ENCODE assay signal across 15 cellular contexts in the genomic region with DNA sequence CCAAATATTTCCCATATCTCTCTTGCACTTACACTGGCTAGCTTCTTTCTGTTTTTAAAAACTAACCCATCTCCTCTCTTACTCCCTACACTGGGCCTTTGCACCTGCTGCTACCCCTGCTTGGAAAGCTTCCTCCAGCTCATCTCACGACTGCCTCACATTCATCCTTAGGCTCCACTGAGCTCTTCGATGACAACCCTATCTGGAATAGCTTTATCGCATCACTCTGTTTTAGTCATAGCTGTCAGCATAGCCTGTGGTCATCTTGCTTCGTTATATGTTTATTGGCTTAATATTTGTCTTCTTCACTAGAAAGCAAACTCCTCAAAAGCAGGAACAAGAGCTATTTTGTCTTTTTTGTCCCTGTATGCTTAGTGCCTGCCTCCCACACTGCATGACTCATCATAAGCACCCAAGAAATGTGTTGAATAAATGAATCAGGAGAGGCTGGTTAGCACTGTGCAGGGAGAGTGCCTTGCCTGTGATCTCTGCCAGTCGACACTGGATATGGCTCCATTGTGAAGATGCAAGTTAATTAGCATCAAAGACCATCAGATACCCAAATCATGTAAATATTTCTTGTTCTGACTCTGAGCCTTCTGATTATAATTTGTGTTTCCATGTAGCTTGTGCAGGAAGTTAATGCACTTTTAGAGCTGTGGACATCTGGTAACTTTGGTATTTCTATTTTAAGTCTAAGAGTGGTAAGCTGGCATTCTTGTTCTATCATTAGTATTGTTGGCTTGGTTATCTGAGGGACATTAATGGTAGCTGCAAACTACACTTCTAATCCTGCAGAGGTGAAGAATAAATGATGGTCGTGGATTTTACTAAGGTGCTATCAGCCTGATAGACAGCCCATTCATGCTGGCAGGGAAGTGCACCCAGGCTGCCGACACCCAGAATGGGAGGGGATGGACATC. TPM values are rescaled to one million over a fixed set of nuclear protein-coding genes. Genes with fewer than 3 reads are reported as not detected.
DNase-seq lines count a peak whose midpoint lies in the region; ATAC-seq and TF ChIP-seq lines count a peak whose summit lies in the region.
"Had no signal": no experiment of that assay in that cellular context is flagged by ENCODE, and none has a peak within 500 bp of the region (broad histone marks: within the 10 kb centered on the region; RNA-seq: fewer than 3 reads in every experiment).

No MANE protein-coding gene starts in this region.

- H3K9ac ChIP-seq in PC-3 (ENCODE audit: low read length) (no peak overlapping the region), mesendoderm (ENCODE audit: low read length) (no peak overlapping the region)

- no peak overlapping the region for H2AK5ac ChIP-seq in mesendoderm (ENCODE audit: low read length)

- no peak overlapping the region for H2BK5ac ChIP-seq in mesendoderm (ENCODE audit: low read length)

- H2BK120ac ChIP-seq in mesendoderm (ENCODE audit: low read depth, low read length) = no peak overlapping the region

- H3K36me3 ChIP-seq in PC-3 (ENCODE audit: low read depth, low read length) (no peaks in the 10 kb centered on the region), mesendoderm (ENCODE audit: control insufficient read depth, insufficient read depth, low read length) (no peaks in the 10 kb centered on the region)
- H3K36me3 ChIP-seq: gastroesophageal sphincter had no signal

- H4K5ac ChIP-seq in mesendoderm (ENCODE audit: low read length) = no peak overlapping the region

- no peak overlapping the region for H2BK15ac ChIP-seq in mesendoderm (replicated peaks; ENCODE audit: low read depth)

- H3F3A ChIP-seq in PC-3 (ENCODE audit: low read length, unreplicated experiment) = no peaks in the 10 kb centered on the region

- CTCF ChIA-PET in PC-3 (lab: Charles Lee) = interaction anchor here (0.5 kb wide), 1 partner anchor 52 kb away, joined by 4 read pairs; no protein-coding TSS in a partner anchor

- no TSS peak for BruUV-seq in PC-3 (replicated peaks; lab: Mats Ljungman, UMichigan)

- H3K4me1 ChIP-seq in PC-3 (ENCODE audit: insufficient read depth, low read length) (peaks cover 7% of the 10 kb centered on the region), mesendoderm (ENCODE audit: control insufficient read depth, low read depth, low read length) (no peaks in the 10 kb centered on the region)
- H3K4me1 ChIP-seq: gastroesophageal sphincter had no signal

- no peaks in the 10 kb centered on the region for H3K9me3 ChIP-seq in PC-3 (ENCODE audit: low read length)
- H3K9me3 ChIP-seq: gastroesophageal sphincter had no signal

- H3K56ac ChIP-seq in mesendoderm (ENCODE audit: low read length) = no peak overlapping the region

- no peaks in the 10 kb centered on the region for H3K79me2 ChIP-seq in PC-3 (ENCODE audit: low read length)
- H3K79me2 ChIP-seq in mesendoderm (ENCODE audit: control insufficient read depth, insufficient read depth, low read length) = no peaks in the 10 kb centered on the region

- POLR2A ChIA-PET in PC-3 (lab: Charles Lee; ENCODE audit: unreplicated experiment) = interaction anchor here (0.6 kb wide), 1 partner anchor 1464 kb away, joined by 5 read pairs; no protein-coding TSS in a partner anchor

- H4K8ac ChIP-seq in mesendoderm (ENCODE audit: low read depth, low read length) = no peak overlapping the region

- H3K4me2 ChIP-seq in PC-3 (ENCODE audit: low read length) (0 out of 2 replicates have a peak overlapping the region, but pooled peaks have one; percentile 8), mesendoderm (ENCODE audit: low read length) (no peak overlapping the region)

- peak; percentile 70 for ATAC-seq in Right ventricle myocardium superior (ENCODE audit: poor library complexity)
- peak; percentile 99 for ATAC-seq in PC-3
- no peak for ATAC-seq in GM21381 (IDR thresholded peaks at IDR 0.05; ENCODE audit: unreplicated experiment)
- ATAC-seq: gastroesophageal sphincter had no signal

- intact Hi-C loops in Right ventricle myocardium superior (cut with DNase I) (no loop called here), cardiac septum (cut with DNase I) (no loop called here), PC-3 (cut with micrococcal nuclease) (no loop called here)

- TF ChIP-seq CTCF in PC-3 (conservative IDR thresholded peaks at IDR 0.05; ENCODE audit: low read depth, low read length) = no peak
- no peak for TF ChIP-seq CTCF in fibroblast of the aortic adventitia (IDR thresholded peaks at IDR 0.05; ENCODE audit: insufficient read depth, low read length)

- peaks cover 13% of the 10 kb centered on the region; the same call in 1 of the 2 replicates for H3K27me3 ChIP-seq in PC-3 (ENCODE audit: low read length)
- no peaks in the 10 kb centered on the region for H3K27me3 ChIP-seq in mesendoderm (ENCODE audit: insufficient read depth, low read length, poor library complexity)

- DNase-seq in Right ventricle myocardium superior (no peak), cardiac septum (ENCODE audit: low spot score) (no peak), PC-3 (peak; percentile 82), fibroblast of the aortic adventitia (ENCODE audit: low read depth) (peak; percentile 5), mesendoderm (no peak), SHP77 (lab: John Stamatoyannopoulos, UW) (no peak)
- DNase-seq: activated naive CD4-positive, alpha-beta T cell; cortex of kidney; NCI-H1694; NCI-H526 treated with DMSO at 0.1 percent for 48 hours; small intestine had no signal

- no peak overlapping the region for H2AFZ ChIP-seq in PC-3 (ENCODE audit: low read length)

- no peak overlapping the region for H3K18ac ChIP-seq in mesendoderm (ENCODE audit: low read length)

- no peak overlapping the region for H3K4ac ChIP-seq in mesendoderm (ENCODE audit: low read depth, low read length)

- no CpG with 5 or more reads among the region's 7 CpGs for WGBS in mesendoderm (ENCODE audit: extremely low coverage, insufficient coverage, low lambda C conversion rate)

- H3K4me3 ChIP-seq in PC-3 (ENCODE audit: low read length) (no peak overlapping the region), fibroblast of the aortic adventitia (ENCODE audit: low read depth, low read length) (no peak overlapping the region), mesendoderm (ENCODE audit: low read length) (no peak overlapping the region)
- H3K4me3 ChIP-seq: gastroesophageal sphincter had no signal

- H3K23ac ChIP-seq in mesendoderm (ENCODE audit: low read length) = no peak overlapping the region

- no peaks in the 10 kb centered on the region for H3K9me2 ChIP-seq in PC-3 (replicated peaks; ENCODE audit: low read length)

- H3K79me1 ChIP-seq in mesendoderm (ENCODE audit: low read length) = no peaks in the 10 kb centered on the region

- H3K27ac ChIP-seq in PC-3 (ENCODE audit: low read length) (no peak overlapping the region), temporal lobe (ENCODE audit: low read depth, low read length) (peak overlapping the region; percentile 58), mesendoderm (ENCODE audit: low read depth, low read length) (no peak overlapping the region)
- H3K27ac ChIP-seq: gastroesophageal sphincter had no signal

- H4K20me1 ChIP-seq in PC-3 (ENCODE audit: low read length) = no peaks in the 10 kb centered on the region

RNA-seq across cellular contexts. Expression of gene DYTN, which starts 10.3 kb away (rescaled TPM):
- total RNA-seq in Right ventricle myocardium superior (not detected), cardiac septum (not detected), PC-3 (2014; rRNA removed) (not detected in 2 replicates), fibroblast of the aortic adventitia (ENCODE audit: low replicate concordance) (not detected in 2 replicates), temporal lobe (not detected)
- not detected for polyA plus RNA-seq in mesendoderm (2013, experiment 1 of 2)
- polyA plus RNA-seq in mesendoderm (2013, experiment 2 of 2) = not detected
- total RNA-seq: gastroesophageal sphincter had no signal
- polyA plus RNA-seq: BJ, small intestine had no signal

RNA-seq across cellular contexts. Expression of gene MDH1B, which starts 36.6 kb away (rescaled TPM):
- total RNA-seq in Right ventricle myocardium superior (0.54 TPM), cardiac septum (1.3 TPM), PC-3 (2014; rRNA removed) (0.23 and 0.40 TPM in 2 replicates), fibroblast of the aortic adventitia (ENCODE audit: low replicate concordance) (0.81 and 15.1 TPM in 2 replicates), temporal lobe (3.4 TPM)
- 0.95 TPM for polyA plus RNA-seq in mesendoderm (2013, experiment 1 of 2)
- 1.1 TPM for polyA plus RNA-seq in mesendoderm (2013, experiment 2 of 2)

RNA-seq across cellular contexts. Expression of gene FASTKD2, which starts 36.9 kb away (rescaled TPM):
- total RNA-seq in Right ventricle myocardium superior (36.3 TPM), cardiac septum (32.3 TPM), PC-3 (2014; rRNA removed) (31.2 and 41.4 TPM in 2 replicates), fibroblast of the aortic adventitia (ENCODE audit: low replicate concordance) (36.4 and 56.1 TPM in 2 replicates), temporal lobe (40.6 TPM)
- polyA plus RNA-seq in mesendoderm (2013, experiment 1 of 2) = 30.1 TPM
- polyA plus RNA-seq in mesendoderm (2013, experiment 2 of 2) = 29.6 TPM

Comparison
In these comparisons a context has a peak if more than half of its experiments do, and no peak if none do; other contexts are left out.
1. DNase-seq: peak in PC-3 (single experiment) and fibroblast of the aortic adventitia (single experiment); none in Right ventricle myocardium superior (single experiment), cardiac septum (single experiment), mesendoderm (single experiment) and SHP77 (0 of 2).